Comparison of ENCODE assay signal across 1 cellular context in genomic region chr5:150801117-150801927, GRCh38.
TF ChIP-seq lines count a peak whose summit lies in the region.

No MANE protein-coding gene starts in this region.

TF ChIP-seq in HepG2, 621 proteins besides CTCF, POLR2A, EP300 and RAD21 (continued from another document and continues in another):
- TF ChIP-seq, protein P1, sequence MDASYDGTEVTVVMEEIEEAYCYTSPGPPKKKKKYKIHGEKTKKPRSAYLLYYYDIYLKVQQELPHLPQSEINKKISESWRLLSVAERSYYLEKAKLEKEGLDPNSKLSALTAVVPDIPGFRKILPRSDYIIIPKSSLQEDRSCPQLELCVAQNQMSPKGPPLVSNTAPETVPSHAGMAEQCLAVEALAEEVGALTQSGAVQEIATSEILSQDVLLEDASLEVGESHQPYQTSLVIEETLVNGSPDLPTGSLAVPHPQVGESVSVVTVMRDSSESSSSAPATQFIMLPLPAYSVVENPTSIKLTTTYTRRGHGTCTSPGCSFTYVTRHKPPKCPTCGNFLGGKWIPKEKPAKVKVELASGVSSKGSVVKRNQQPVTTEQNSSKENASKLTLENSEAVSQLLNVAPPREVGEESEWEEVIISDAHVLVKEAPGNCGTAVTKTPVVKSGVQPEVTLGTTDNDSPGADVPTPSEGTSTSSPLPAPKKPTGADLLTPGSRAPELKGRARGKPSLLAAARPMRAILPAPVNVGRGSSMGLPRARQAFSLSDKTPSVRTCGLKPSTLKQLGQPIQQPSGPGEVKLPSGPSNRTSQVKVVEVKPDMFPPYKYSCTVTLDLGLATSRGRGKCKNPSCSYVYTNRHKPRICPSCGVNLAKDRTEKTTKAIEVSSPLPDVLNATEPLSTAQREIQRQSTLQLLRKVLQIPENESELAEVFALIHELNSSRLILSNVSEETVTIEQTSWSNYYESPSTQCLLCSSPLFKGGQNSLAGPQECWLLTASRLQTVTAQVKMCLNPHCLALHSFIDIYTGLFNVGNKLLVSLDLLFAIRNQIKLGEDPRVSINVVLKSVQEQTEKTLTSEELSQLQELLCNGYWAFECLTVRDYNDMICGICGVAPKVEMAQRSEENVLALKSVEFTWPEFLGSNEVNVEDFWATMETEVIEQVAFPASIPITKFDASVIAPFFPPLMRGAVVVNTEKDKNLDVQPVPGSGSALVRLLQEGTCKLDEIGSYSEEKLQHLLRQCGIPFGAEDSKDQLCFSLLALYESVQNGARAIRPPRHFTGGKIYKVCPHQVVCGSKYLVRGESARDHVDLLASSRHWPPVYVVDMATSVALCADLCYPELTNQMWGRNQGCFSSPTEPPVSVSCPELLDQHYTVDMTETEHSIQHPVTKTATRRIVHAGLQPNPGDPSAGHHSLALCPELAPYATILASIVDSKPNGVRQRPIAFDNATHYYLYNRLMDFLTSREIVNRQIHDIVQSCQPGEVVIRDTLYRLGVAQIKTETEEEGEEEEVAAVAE (CRISPR knock-in tag; IDR thresholded peaks at IDR 0.05; ENCODE audit: borderline replicate concordance), result no peak
- TF ChIP-seq HNRNPH1 (optimal IDR thresholded peaks at IDR 0.05; ENCODE audit: low read depth, low read length), result no peak
- TF ChIP-seq AGO2 (optimal IDR thresholded peaks at IDR 0.05; ENCODE audit: low read depth, low read length), result no peak
- no peak for TF ChIP-seq ZNF746 (CRISPR knock-in tag; IDR thresholded peaks at IDR 0.05)
- no peak for TF ChIP-seq ZNF609 (CRISPR knock-in tag; IDR thresholded peaks at IDR 0.05; ENCODE audit: borderline replicate concordance)
- TF ChIP-seq NFKB2 (CRISPR knock-in tag; IDR thresholded peaks at IDR 0.05; ENCODE audit: borderline replicate concordance), result no peak
- no peak for TF ChIP-seq FOSL2 (CRISPR knock-in tag; IDR thresholded peaks at IDR 0.05)
- TF ChIP-seq ZBTB14 (CRISPR knock-in tag; IDR thresholded peaks at IDR 0.05), result no peak
- no peak for TF ChIP-seq ZNF644 (CRISPR knock-in tag; IDR thresholded peaks at IDR 0.05; ENCODE audit: low read depth)
- no peak for TF ChIP-seq KLF12 (CRISPR knock-in tag; IDR thresholded peaks at IDR 0.05; ENCODE audit: borderline replicate concordance)
- TF ChIP-seq ZBTB2 (CRISPR knock-in tag; IDR thresholded peaks at IDR 0.05; ENCODE audit: low read depth), result no peak
- TF ChIP-seq RXRB (CRISPR knock-in tag; IDR thresholded peaks at IDR 0.05; ENCODE audit: borderline replicate concordance), result no peak
- no peak for TF ChIP-seq ZNF263 (CRISPR knock-in tag; IDR thresholded peaks at IDR 0.05)
- no peak for TF ChIP-seq ZNF510 (CRISPR knock-in tag; IDR thresholded peaks at IDR 0.05; ENCODE audit: low read depth)
- peak; percentile 85 for TF ChIP-seq PITX1 (CRISPR knock-in tag; IDR thresholded peaks at IDR 0.05)
- no peak for TF ChIP-seq GZF1 (CRISPR knock-in tag; IDR thresholded peaks at IDR 0.05)
- TF ChIP-seq GABPA (IDR thresholded peaks at IDR 0.05; ENCODE audit: low read depth, low read length), result no peak
- no peak for TF ChIP-seq GABPA (CRISPR knock-in tag; IDR thresholded peaks at IDR 0.05; ENCODE audit: low read depth)
- TF ChIP-seq TBX3 (IDR thresholded peaks at IDR 0.05; ENCODE audit: borderline replicate concordance), result no peak
- TF ChIP-seq ZBTB10 (CRISPR knock-in tag; IDR thresholded peaks at IDR 0.05; ENCODE audit: borderline replicate concordance), result no peak
- TF ChIP-seq EZH2 (conservative IDR thresholded peaks at IDR 0.05; ENCODE audit: low read depth, low read length), result no peak
- no peak for TF ChIP-seq REL (CRISPR knock-in tag; conservative IDR thresholded peaks at IDR 0.05)
- no peak for TF ChIP-seq ZNF776 (CRISPR knock-in tag; IDR thresholded peaks at IDR 0.05)
- no peak for TF ChIP-seq ZNF234 (CRISPR knock-in tag; conservative IDR thresholded peaks at IDR 0.05)
- no peak for TF ChIP-seq MXD1 (CRISPR knock-in tag; IDR thresholded peaks at IDR 0.05)
- no peak for TF ChIP-seq ZNF17 (CRISPR knock-in tag; IDR thresholded peaks at IDR 0.05)
- TF ChIP-seq, protein P2, sequence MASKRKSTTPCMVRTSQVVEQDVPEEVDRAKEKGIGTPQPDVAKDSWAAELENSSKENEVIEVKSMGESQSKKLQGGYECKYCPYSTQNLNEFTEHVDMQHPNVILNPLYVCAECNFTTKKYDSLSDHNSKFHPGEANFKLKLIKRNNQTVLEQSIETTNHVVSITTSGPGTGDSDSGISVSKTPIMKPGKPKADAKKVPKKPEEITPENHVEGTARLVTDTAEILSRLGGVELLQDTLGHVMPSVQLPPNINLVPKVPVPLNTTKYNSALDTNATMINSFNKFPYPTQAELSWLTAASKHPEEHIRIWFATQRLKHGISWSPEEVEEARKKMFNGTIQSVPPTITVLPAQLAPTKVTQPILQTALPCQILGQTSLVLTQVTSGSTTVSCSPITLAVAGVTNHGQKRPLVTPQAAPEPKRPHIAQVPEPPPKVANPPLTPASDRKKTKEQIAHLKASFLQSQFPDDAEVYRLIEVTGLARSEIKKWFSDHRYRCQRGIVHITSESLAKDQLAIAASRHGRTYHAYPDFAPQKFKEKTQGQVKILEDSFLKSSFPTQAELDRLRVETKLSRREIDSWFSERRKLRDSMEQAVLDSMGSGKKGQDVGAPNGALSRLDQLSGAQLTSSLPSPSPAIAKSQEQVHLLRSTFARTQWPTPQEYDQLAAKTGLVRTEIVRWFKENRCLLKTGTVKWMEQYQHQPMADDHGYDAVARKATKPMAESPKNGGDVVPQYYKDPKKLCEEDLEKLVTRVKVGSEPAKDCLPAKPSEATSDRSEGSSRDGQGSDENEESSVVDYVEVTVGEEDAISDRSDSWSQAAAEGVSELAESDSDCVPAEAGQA (IDR thresholded peaks at IDR 0.05; ENCODE audit: low read depth), result no peak
- TF ChIP-seq, protein P2 (CRISPR knock-in tag; IDR thresholded peaks at IDR 0.05; ENCODE audit: borderline replicate concordance), result no peak
- 0 out of 2 replicates have a peak, but pooled peaks have one; percentile 83 for TF ChIP-seq HBP1 (CRISPR knock-in tag; IDR thresholded peaks at IDR 0.05; ENCODE audit: low read depth)
- TF ChIP-seq PHF20 (CRISPR knock-in tag; IDR thresholded peaks at IDR 0.05), result peak; percentile 37; the same call in 1 of the 2 replicates
- TF ChIP-seq, protein P3, sequence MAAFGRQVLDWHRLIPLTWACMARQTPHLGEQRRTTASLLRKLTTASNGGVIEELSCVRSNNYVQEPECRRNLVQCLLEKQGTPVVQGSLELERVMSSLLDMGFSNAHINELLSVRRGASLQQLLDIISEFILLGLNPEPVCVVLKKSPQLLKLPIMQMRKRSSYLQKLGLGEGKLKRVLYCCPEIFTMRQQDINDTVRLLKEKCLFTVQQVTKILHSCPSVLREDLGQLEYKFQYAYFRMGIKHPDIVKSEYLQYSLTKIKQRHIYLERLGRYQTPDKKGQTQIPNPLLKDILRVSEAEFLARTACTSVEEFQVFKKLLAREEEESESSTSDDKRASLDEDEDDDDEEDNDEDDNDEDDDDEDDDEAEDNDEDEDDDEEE (CRISPR knock-in tag; IDR thresholded peaks at IDR 0.05), result no peak
- no peak for TF ChIP-seq KAT2B (IDR thresholded peaks at IDR 0.05; ENCODE audit: borderline replicate concordance, low read depth, low read length)
- no peak for TF ChIP-seq TCF7L2 (IDR thresholded peaks at IDR 0.05; ENCODE audit: low read depth, low read length)
